1 cellular context compared by ENCODE assay signal in the genomic region with DNA sequence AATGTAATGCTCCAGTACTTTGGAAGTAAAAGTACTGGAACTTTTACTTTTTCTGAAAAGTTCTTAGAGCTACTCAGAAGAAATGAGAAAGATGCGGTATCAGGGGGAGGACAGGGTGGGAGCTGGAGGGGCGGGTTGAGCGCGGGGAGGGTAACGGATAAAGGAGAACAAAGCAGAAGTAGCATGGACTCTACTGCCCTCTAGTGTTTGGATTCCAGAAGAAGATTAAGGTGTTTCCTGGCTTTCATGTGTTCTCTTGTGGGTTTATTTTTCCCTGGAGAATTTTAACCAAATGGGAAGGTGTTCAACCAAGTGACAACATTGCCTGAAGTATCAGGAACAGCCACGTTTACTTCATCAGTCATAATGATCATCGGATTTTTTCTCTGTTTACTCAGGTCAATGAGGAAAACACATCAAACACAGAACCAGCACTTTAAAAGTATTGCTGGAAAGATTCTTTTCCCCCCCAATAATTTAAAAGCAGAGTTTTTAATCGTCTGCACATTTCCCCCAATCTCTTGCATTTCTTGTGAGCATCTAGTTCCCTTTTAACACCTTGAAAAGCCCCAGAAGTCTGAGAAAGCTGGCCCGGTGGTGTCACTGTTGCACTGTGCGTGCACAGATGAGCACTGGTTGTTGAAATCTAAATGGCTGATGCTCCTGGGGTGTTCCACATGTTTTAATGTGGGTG.
TF ChIP-seq lines count a peak whose summit lies in the region.

No MANE protein-coding gene starts in this region.

TF ChIP-seq in HepG2, 621 proteins besides CTCF, POLR2A, EP300 and RAD21 (continued from another document):
- TF ChIP-seq, protein P1, sequence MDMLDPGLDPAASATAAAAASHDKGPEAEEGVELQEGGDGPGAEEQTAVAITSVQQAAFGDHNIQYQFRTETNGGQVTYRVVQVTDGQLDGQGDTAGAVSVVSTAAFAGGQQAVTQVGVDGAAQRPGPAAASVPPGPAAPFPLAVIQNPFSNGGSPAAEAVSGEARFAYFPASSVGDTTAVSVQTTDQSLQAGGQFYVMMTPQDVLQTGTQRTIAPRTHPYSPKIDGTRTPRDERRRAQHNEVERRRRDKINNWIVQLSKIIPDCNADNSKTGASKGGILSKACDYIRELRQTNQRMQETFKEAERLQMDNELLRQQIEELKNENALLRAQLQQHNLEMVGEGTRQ (IDR thresholded peaks at IDR 0.05; ENCODE audit: low read depth, low read length): no peak
- TF ChIP-seq, protein P1 (CRISPR knock-in tag; IDR thresholded peaks at IDR 0.05; ENCODE audit: borderline replicate concordance): no peak
- TF ChIP-seq MIER2 (CRISPR knock-in tag; IDR thresholded peaks at IDR 0.05) (no peak), HNRNPK (IDR thresholded peaks at IDR 0.05; ENCODE audit: low read depth, low read length, poor library complexity, severe bottlenecking) (peak; percentile 27), SRF (IDR thresholded peaks at IDR 0.05; ENCODE audit: low read depth, low read length) (no peak), ZNF280B (CRISPR knock-in tag; IDR thresholded peaks at IDR 0.05; ENCODE audit: borderline replicate concordance) (no peak), NR3C1 (CRISPR knock-in tag; IDR thresholded peaks at IDR 0.05) (no peak), ZSCAN20 (CRISPR knock-in tag; IDR thresholded peaks at IDR 0.05; ENCODE audit: borderline replicate concordance) (no peak), ZBTB21 (CRISPR knock-in tag; IDR thresholded peaks at IDR 0.05) (no peak), SRY (CRISPR knock-in tag; IDR thresholded peaks at IDR 0.05) (no peak), ZNF780A (CRISPR knock-in tag; IDR thresholded peaks at IDR 0.05) (no peak), STAG1 (CRISPR knock-in tag; IDR thresholded peaks at IDR 0.05) (peak; percentile 61), NCOA1 (CRISPR knock-in tag; IDR thresholded peaks at IDR 0.05) (no peak), NCOR1 (IDR thresholded peaks at IDR 0.05; ENCODE audit: borderline replicate concordance, low read length) (no peak), SUZ12 (IDR thresholded peaks at IDR 0.05; ENCODE audit: low read depth, low read length) (no peak), SMC3 (IDR thresholded peaks at IDR 0.05; ENCODE audit: low read length) (peak; percentile 66), FUBP1 (CRISPR knock-in tag; IDR thresholded peaks at IDR 0.05; ENCODE audit: borderline replicate concordance) (no peak), DPF2 (CRISPR knock-in tag; IDR thresholded peaks at IDR 0.05; ENCODE audit: borderline replicate concordance, low read depth) (no peak), ZNF652 (CRISPR knock-in tag; IDR thresholded peaks at IDR 0.05; ENCODE audit: borderline replicate concordance, low read depth) (no peak), ZNF552 (CRISPR knock-in tag; IDR thresholded peaks at IDR 0.05; ENCODE audit: borderline replicate concordance) (no peak), KLF6 (CRISPR knock-in tag; IDR thresholded peaks at IDR 0.05) (no peak)
- TF ChIP-seq, protein P2, sequence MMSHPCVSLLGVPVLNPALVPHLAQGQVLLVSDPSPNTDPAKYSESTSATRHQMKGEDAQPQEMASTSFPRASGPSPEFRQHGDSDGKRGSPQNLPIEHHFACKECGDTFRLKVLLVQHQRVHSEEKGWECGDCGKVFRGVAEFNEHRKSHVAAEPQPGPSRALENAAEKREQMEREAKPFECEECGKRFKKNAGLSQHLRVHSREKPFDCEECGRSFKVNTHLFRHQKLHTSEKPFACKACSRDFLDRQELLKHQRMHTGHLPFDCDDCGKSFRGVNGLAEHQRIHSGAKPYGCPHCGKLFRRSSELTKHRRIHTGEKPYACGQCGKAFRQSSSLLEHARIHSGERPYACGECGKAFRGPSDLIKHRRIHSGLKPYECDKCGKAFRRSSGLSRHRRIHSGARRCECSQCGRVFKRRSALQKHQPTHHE (CRISPR knock-in tag; IDR thresholded peaks at IDR 0.05; ENCODE audit: borderline replicate concordance): no peak
TF ChIP-seq in HepG2: peak in this region for 4.
